In genomic region chr13:60654405-60654804, GRCh38 we compare ENCODE assay signal across 9 cellular contexts.
DNase-seq lines count a peak whose midpoint lies in the region; ATAC-seq and TF ChIP-seq lines count a peak whose summit lies in the region.
"Had no signal": no experiment of that assay in that cellular context is flagged by ENCODE, and none has a peak within 500 bp of the region (broad histone marks: within the 10 kb centered on the region; RNA-seq: fewer than 3 reads in every experiment).

No MANE protein-coding gene starts in this region.

- ATAC-seq in GM18519 (IDR thresholded peaks at IDR 0.05; ENCODE audit: low FRiP score, unreplicated experiment) (no peak), HG02642 (IDR thresholded peaks at IDR 0.05; ENCODE audit: poor library complexity, unreplicated experiment) (no peak)

- H3K4me1 ChIP-seq in liver (ENCODE audit: control insufficient read depth in 4 of 4, insufficient read depth in 4 of 4, low read length in 3 of 4) = no peaks in the 10 kb centered on the region

- intact Hi-C loops in activated CD4-positive, alpha-beta memory T cell treated with anti-CD3 and anti-CD28 coated beads for 36 hours (cut with micrococcal nuclease) = no loop called here

- no peak overlapping the region for H3K4me3 Mint-ChIP-seq in brain
- no peak overlapping the region for H3K4me3 Mint-ChIP-seq in activated CD4-positive, alpha-beta memory T cell treated with anti-CD3 and anti-CD28 coated beads for 36 hours

- H3K27ac Mint-ChIP-seq in brain = no peak overlapping the region
- no peak overlapping the region for H3K27ac Mint-ChIP-seq in activated CD4-positive, alpha-beta memory T cell treated with anti-CD3 and anti-CD28 coated beads for 36 hours

- WGBS in liver = 11% methylated on average over 1 of the region's 1 CpG

- peaks cover 0 to 12% (median under 1%) of the 10 kb centered on the region in 5 experiments for H3K9me3 Mint-ChIP-seq in brain
- no peaks in the 10 kb centered on the region for H3K9me3 Mint-ChIP-seq in activated CD4-positive, alpha-beta memory T cell treated with anti-CD3 and anti-CD28 coated beads for 36 hours

- POLR2A ChIA-PET in activated CD4-positive, alpha-beta memory T cell treated with anti-CD3 and anti-CD28 coated beads for 36 hours (lab: Charles Lee) = no interaction called here

- no peaks in the 10 kb centered on the region for H3K36me3 ChIP-seq in liver (ENCODE audit: control insufficient read depth in 4 of 4, insufficient read depth in 3 of 4, low read depth in 1 of 4, low read length in 3 of 4)
- H3K36me3 ChIP-seq: neutrophil had no signal

- TF ChIP-seq RAD21 in liver (IDR thresholded peaks at IDR 0.05) = peak; percentile 67 to 70

- TF ChIP-seq CTCF in C4-2B (conservative IDR thresholded peaks at IDR 0.05) (peak; percentile 81), brain (conservative IDR thresholded peaks at IDR 0.05) (peak; percentile 45 to 67), liver (IDR thresholded peaks at IDR 0.05; ENCODE audit: low read depth, low read length, missing input control) (peak; percentile 23)

- H3K9ac ChIP-seq in liver (ENCODE audit: low read depth in 1 of 2, low read length in 2 of 2) = no peak overlapping the region

- H3K9me3 ChIP-seq in liver (ENCODE audit: control insufficient read depth in 4 of 4, low read length in 3 of 4) = no peaks in the 10 kb centered on the region
- H3K9me3 ChIP-seq: neutrophil had no signal

- H3K4me3 ChIP-seq in liver (ENCODE audit: low read depth in 1 of 3, low read length in 3 of 3) = no peak overlapping the region

- H3K27me3 ChIP-seq in liver (ENCODE audit: control insufficient read depth in 4 of 4, insufficient read depth in 4 of 4, low read length in 3 of 4) = no peaks in the 10 kb centered on the region
- H3K27me3 ChIP-seq: neutrophil had no signal

- H3K27me3 Mint-ChIP-seq in brain = no peaks in the 10 kb centered on the region
- H3K27me3 Mint-ChIP-seq in activated CD4-positive, alpha-beta memory T cell treated with anti-CD3 and anti-CD28 coated beads for 36 hours = no peaks in the 10 kb centered on the region

- CTCF ChIA-PET in activated CD4-positive, alpha-beta memory T cell treated with anti-CD3 and anti-CD28 coated beads for 36 hours (lab: Charles Lee) = no interaction called here

- DNase-seq in HuH-7 (ENCODE audit: low spot score) (peak; percentile 7), NCI-H1436 treated with DMSO at 0.1 percent for 48 hours (lab: John Stamatoyannopoulos, UW) (no peak)
- DNase-seq in activated CD4-positive, alpha-beta memory T cell treated with anti-CD3 and anti-CD28 coated beads for 36 hours = no peak

- H3K4me1 Mint-ChIP-seq in brain = no peaks in the 10 kb centered on the region
- H3K4me1 Mint-ChIP-seq in activated CD4-positive, alpha-beta memory T cell treated with anti-CD3 and anti-CD28 coated beads for 36 hours (ENCODE audit: low read depth) = no peaks in the 10 kb centered on the region

- H3K27ac ChIP-seq in C4-2B (no peak overlapping the region), liver (ENCODE audit: low read depth in 1 of 2, low read length in 2 of 2) (no peak overlapping the region)
- H3K27ac ChIP-seq: neutrophil had no signal

- no peaks in the 10 kb centered on the region for H3K36me3 Mint-ChIP-seq in brain
- H3K36me3 Mint-ChIP-seq in activated CD4-positive, alpha-beta memory T cell treated with anti-CD3 and anti-CD28 coated beads for 36 hours = no peaks in the 10 kb centered on the region

TF ChIP-seq in liver, 16 proteins besides CTCF, POLR2A, EP300 and RAD21:
- TF ChIP-seq JUND (IDR thresholded peaks at IDR 0.05) (no peak), YY1 (IDR thresholded peaks at IDR 0.05) (no peak), HNF4A (conservative IDR thresholded peaks at IDR 0.05) (peak; percentile 46)

Comparison
In these comparisons a context has a peak if more than half of its experiments do, and no peak if none do; other contexts are left out.
1. CTCF ChIP-seq: peak in every context shown above with its lines; median percentile 81 in C4-2B; 56 in brain; 23 in liver.